Comparison of ENCODE assay signal across 1 cellular context in genomic region chr12:127628655-127629054, GRCh38.
TF ChIP-seq lines count a peak whose summit lies in the region.

No MANE protein-coding gene starts in this region.

TF ChIP-seq in HepG2, 621 proteins besides CTCF, POLR2A, EP300 and RAD21 (continued from another document):
- TF ChIP-seq AKNA (CRISPR knock-in tag; IDR thresholded peaks at IDR 0.05; ENCODE audit: borderline replicate concordance): no peak
- no peak for TF ChIP-seq ZBTB38 (CRISPR knock-in tag; IDR thresholded peaks at IDR 0.05)
- TF ChIP-seq ZNF672 (CRISPR knock-in tag; IDR thresholded peaks at IDR 0.05): no peak
- TF ChIP-seq ZNF274 (CRISPR knock-in tag; IDR thresholded peaks at IDR 0.05): no peak
- no peak for TF ChIP-seq ZFP41 (CRISPR knock-in tag; IDR thresholded peaks at IDR 0.05; ENCODE audit: borderline replicate concordance)
